ENCODE assay signal across 8 cellular contexts in the genomic region with DNA sequence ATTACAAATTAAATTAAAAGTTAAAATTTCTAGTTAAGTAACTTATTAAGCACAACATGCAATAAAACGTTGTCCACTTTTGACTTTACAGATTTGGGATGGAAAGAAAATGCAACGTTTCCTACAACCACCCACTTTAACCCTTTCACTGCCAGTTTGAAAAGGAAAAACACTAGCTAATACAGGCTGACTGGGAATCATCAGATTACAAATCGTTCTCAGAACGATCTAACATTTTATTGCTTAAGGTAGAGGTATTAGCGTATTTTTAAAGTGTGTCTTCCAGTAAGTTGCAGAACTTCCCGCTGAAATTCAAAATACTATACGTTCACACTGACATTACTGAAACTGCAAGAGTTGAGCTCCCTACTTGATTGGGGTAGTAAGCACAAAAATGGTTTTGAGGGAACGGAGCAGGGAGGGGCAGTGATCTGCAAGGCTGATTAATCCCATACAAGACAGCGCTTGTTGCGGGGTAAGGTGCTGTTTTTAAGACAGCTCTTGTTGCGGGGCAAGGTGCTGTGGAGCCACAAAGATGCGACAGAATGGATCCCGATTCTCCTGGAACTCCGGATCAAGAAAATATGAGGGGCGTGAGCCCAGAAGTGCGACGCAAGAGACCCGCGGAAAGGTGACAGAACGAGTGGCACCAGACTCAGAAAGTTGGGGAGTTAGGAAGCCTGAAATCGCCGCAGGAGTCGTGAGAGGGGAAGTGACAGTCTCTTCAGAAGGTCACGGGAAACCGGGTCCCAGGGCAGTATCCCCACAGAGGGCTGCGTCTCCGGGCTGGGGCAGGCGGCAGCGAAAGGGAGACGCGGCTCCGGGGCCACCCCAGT. TPM values are rescaled to one million over a fixed set of nuclear protein-coding genes. Genes with fewer than 3 reads are reported as not detected.
A peak's percentile ranks its signal among the peaks of the same experiment; 100 is the strongest.
DNase-seq lines count a peak whose midpoint lies in the region; ATAC-seq and TF ChIP-seq lines count a peak whose summit lies in the region.

No MANE protein-coding gene starts in this region.

- peak overlapping the region; percentile 98 for H3K4me2 ChIP-seq in smooth muscle cell

- ATAC-seq in GM18511 (IDR thresholded peaks at IDR 0.05; ENCODE audit: unreplicated experiment) (peak; percentile 28), HG02981 (IDR thresholded peaks at IDR 0.05; ENCODE audit: unreplicated experiment) (peak; percentile 26)

- DNase-seq in BE2C, result no peak
- DNase-seq in NCI-H69 (lab: John Stamatoyannopoulos, UW), result peak; percentile 45
- DNase-seq in astrocyte of the spinal cord (ENCODE audit: low read depth, low spot score), result peak; percentile 50
- peak; percentile 57 for DNase-seq in smooth muscle cell (lab: John Stamatoyannopoulos, UW; ENCODE audit: unreplicated experiment)
- no peak for DNase-seq in COLO829 (ENCODE audit: low spot score)

- in situ Hi-C loops in astrocyte of the spinal cord (cut with HindIII; ENCODE audit: low sequenced_read_pairs), result no loop called here

- TF ChIP-seq CTCF in BE2C (IDR thresholded peaks at IDR 0.05; ENCODE audit: low read depth, low read length), result no peak
- no peak for TF ChIP-seq CTCF in astrocyte of the spinal cord (IDR thresholded peaks at IDR 0.05; ENCODE audit: low read depth, low read length)
- no peak for TF ChIP-seq CTCF in smooth muscle cell (IDR thresholded peaks at IDR 0.05; ENCODE audit: borderline replicate concordance, insufficient read depth, poor library complexity, severe bottlenecking)

- under 1% methylated on average over 32 of the region's 32 CpGs for WGBS in smooth muscle cell (ENCODE audit: low lambda C conversion rate)

- H3F3A ChIP-seq in smooth muscle cell (ENCODE audit: low read depth), result peaks cover 8% of the 10 kb centered on the region

- no peak overlapping the region for H3K27ac ChIP-seq in iPS-20b (ENCODE audit: low read length)
- peak overlapping the region; percentile 99 for H3K27ac ChIP-seq in smooth muscle cell (ENCODE audit: low read depth)

- H3K9ac ChIP-seq in iPS-20b (ENCODE audit: low read depth, low read length) (peak overlapping the region; percentile 79), smooth muscle cell (ENCODE audit: low read depth) (peak overlapping the region; percentile 99)

- H3K4me1 ChIP-seq in BE2C (no peaks in the 10 kb centered on the region), iPS-20b (ENCODE audit: insufficient read depth, low read length) (peaks cover 3% of the 10 kb centered on the region; the same call in 1 of the 2 replicates), smooth muscle cell (ENCODE audit: low read depth) (peaks cover 8% of the 10 kb centered on the region)

- H3K9me3 ChIP-seq in BE2C (no peaks in the 10 kb centered on the region), iPS-20b (ENCODE audit: insufficient read depth, low read depth, low read length) (no peaks in the 10 kb centered on the region), smooth muscle cell (replicated peaks; ENCODE audit: low read depth) (no peaks in the 10 kb centered on the region)

- peak overlapping the region; percentile 69 for H3K4me3 ChIP-seq in BE2C (ENCODE audit: low read depth, low read length)
- peak overlapping the region; percentile 94 for H3K4me3 ChIP-seq in astrocyte of the spinal cord (ENCODE audit: low read depth, low read length)
- peak overlapping the region; percentile 94 for H3K4me3 ChIP-seq in iPS-20b (ENCODE audit: low read length)
- peak overlapping the region; percentile 89 for H3K4me3 ChIP-seq in smooth muscle cell

- H3K27me3 ChIP-seq in BE2C (no peaks in the 10 kb centered on the region), iPS-20b (ENCODE audit: insufficient read depth, low read length) (no peaks in the 10 kb centered on the region), smooth muscle cell (ENCODE audit: low read depth) (no peaks in the 10 kb centered on the region)

- peaks cover 71% of the 10 kb centered on the region for H4K20me1 ChIP-seq in smooth muscle cell (ENCODE audit: low read depth)

- peak overlapping the region; percentile 84 for H2AFZ ChIP-seq in smooth muscle cell (ENCODE audit: low read depth)

- peaks cover 93% of the 10 kb centered on the region for H3K79me2 ChIP-seq in smooth muscle cell (ENCODE audit: low read depth)

- no peaks in the 10 kb centered on the region; the same call in 1 of the 2 replicates for H3K36me3 ChIP-seq in BE2C
- peaks cover under 1% of the 10 kb centered on the region; the same call in 1 of the 2 replicates for H3K36me3 ChIP-seq in iPS-20b (ENCODE audit: insufficient read depth, low read depth, low read length)
- H3K36me3 ChIP-seq in smooth muscle cell (ENCODE audit: low read depth), result no peaks in the 10 kb centered on the region

RNA-seq across cellular contexts. Expression of a gene that starts 0.6 kb away (rescaled TPM):
- 126 TPM for polyA plus RNA-seq in BE2C (2012; ENCODE audit: insufficient read depth, insufficient read length, low read depth)
- total RNA-seq in smooth muscle cell, result 96.9 and 104 TPM in 2 replicates
- polyA plus RNA-seq in smooth muscle cell, result 90.1 and 111 TPM in 2 replicates

RNA-seq across cellular contexts. Expression of a gene that starts 0.9 kb away (rescaled TPM):
- polyA plus RNA-seq in BE2C (2012; ENCODE audit: insufficient read depth, insufficient read length, low read depth), result 71.5 TPM
- 70.8 and 103 TPM in 2 replicates for total RNA-seq in smooth muscle cell
- polyA plus RNA-seq in smooth muscle cell, result 89.1 and 96.1 TPM in 2 replicates

Comparison
In these comparisons a context has a peak if more than half of its experiments do, and no peak if none do; other contexts are left out.
1. DNase-seq: peak in NCI-H69 (single experiment), astrocyte of the spinal cord (single experiment) and smooth muscle cell (single experiment); none in BE2C (single experiment) and COLO829 (single experiment).
2. Peak in every context shown above with its lines, with median percentiles within 50 percentile points of each other: H3K4me3 ChIP-seq.